In the genomic region with DNA sequence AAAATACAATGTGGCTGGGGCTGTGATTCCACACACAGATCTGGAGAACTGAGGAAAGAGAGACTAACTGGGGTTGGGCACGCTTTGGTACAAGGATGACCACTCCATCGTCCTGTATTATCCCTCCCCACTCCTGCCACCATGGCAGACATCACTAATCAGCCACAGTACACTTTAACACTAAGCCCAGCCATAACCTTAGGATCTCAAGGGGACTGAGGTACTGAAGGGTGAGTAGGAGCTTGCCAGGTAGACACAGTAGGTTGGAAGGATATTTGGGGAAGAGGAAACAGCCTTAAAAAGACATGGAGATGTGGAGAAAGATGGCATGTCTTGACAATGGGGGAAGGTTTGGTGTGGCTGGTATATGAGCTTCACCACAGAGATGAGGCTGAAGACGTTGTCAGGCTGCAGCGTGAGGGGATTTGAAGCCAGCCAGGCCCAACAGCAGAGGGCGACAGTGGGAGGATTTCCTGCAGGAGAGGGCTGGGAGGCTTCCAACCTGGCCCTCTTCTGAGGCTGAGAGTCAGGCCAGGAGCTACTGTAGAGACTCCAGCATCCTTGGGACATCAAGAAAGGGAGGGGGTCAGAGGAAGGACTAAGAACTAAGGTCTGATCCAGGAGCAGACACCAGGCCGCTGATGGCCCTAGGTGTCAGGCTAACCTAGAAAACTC, we compare ENCODE assay signal across 7 cellular contexts.
DNase-seq lines count a peak whose midpoint lies in the region; ATAC-seq and TF ChIP-seq lines count a peak whose summit lies in the region.

No MANE protein-coding gene starts in this region.

- TF ChIP-seq CTCF in choroid plexus epithelial cell (conservative IDR thresholded peaks at IDR 0.05; ENCODE audit: low read depth, low read length) (peak; percentile 86), nephron progenitor cell (IDR thresholded peaks at IDR 0.05) (peak; percentile 51)

- H3K9me3 Mint-ChIP-seq in nephron progenitor cell = no peaks in the 10 kb centered on the region

- ATAC-seq in GM19463 (IDR thresholded peaks at IDR 0.05; ENCODE audit: unreplicated experiment) = no peak

- H3K36me3 Mint-ChIP-seq in nephron progenitor cell (ENCODE audit: low read depth) = no peaks in the 10 kb centered on the region

- H3K27me3 Mint-ChIP-seq in nephron progenitor cell (ENCODE audit: low read depth, poor library complexity) = peaks cover 36% of the 10 kb centered on the region

- no peak overlapping the region for H3K4me3 ChIP-seq in choroid plexus epithelial cell (ENCODE audit: low read depth, low read length)

- H3K4me1 Mint-ChIP-seq in nephron progenitor cell = peaks cover 46% of the 10 kb centered on the region

- in situ Hi-C loops in KBM-7 (cut with MboI; ENCODE audit: low pct_unique_long_range_greater_than_20kb, low sequenced_read_pairs) = no loop called here

- H3K4me3 Mint-ChIP-seq in nephron progenitor cell = no peak overlapping the region

- DNase-seq in EL = peak; percentile 40
- DNase-seq in KBM-7 = peak; percentile 25
- DNase-seq in choroid plexus epithelial cell (ENCODE audit: low read depth) = peak; percentile 75
- DNase-seq in nephron progenitor cell = peak; percentile 68
- no peak for DNase-seq in globus pallidus (ENCODE audit: low spot score)
- no peak for DNase-seq in SIG-M5 (lab: John Stamatoyannopoulos, UW)

- H3K27ac Mint-ChIP-seq in nephron progenitor cell = no peak overlapping the region

Comparison
In these comparisons a context has a peak if more than half of its experiments do, and no peak if none do; other contexts are left out.
1. DNase-seq: peak in EL (single experiment), KBM-7 (single experiment), choroid plexus epithelial cell (single experiment) and nephron progenitor cell (single experiment); none in globus pallidus (single experiment) and SIG-M5 (single experiment).